15 cellular contexts compared by ENCODE assay signal in genomic region chr12:39605996-39606395, GRCh38. TPM values are rescaled to one million over a fixed set of nuclear protein-coding genes. Genes with fewer than 3 reads are reported as not detected.
A peak's percentile ranks its signal among the peaks of the same experiment; 100 is the strongest.
DNase-seq lines count a peak whose midpoint lies in the region; ATAC-seq and TF ChIP-seq lines count a peak whose summit lies in the region.
"Had no signal": no experiment of that assay in that cellular context is flagged by ENCODE, and none has a peak within 500 bp of the region (broad histone marks: within the 10 kb centered on the region; RNA-seq: fewer than 3 reads in every experiment).

No MANE protein-coding gene starts in this region.

- H4K8ac ChIP-seq in mesenchymal stem cell (ENCODE audit: low read length) = no peak overlapping the region

- no peak for ATAC-seq in upper lobe of left lung (ENCODE audit: low FRiP score in 2 of 2)
- ATAC-seq: activated T-cell treated with anti-CD3 and anti-CD28 coated beads, Interleukin-2, amount 50 U/mL, for 72 hours had no signal

- no peak overlapping the region for H4K91ac ChIP-seq in mesenchymal stem cell (ENCODE audit: low read length)

- no peak overlapping the region for H2BK5ac ChIP-seq in mesenchymal stem cell (ENCODE audit: low read depth, low read length, poor library complexity, severe bottlenecking)

- peaks cover 21% of the 10 kb centered on the region for H3K79me2 ChIP-seq in KMS-11 (ENCODE audit: insufficient read depth, low read depth)

- H4K20me1 ChIP-seq in KMS-11 (ENCODE audit: insufficient read depth) = no peaks in the 10 kb centered on the region

- TF ChIP-seq EP300 in upper lobe of left lung (IDR thresholded peaks at IDR 0.05) = no peak

- no peak overlapping the region for H3K4me3 ChIP-seq in KMS-11 (IDR thresholded peaks at IDR 0.05; ENCODE audit: insufficient read depth, low read depth, low read length)
- no peak overlapping the region for H3K4me3 ChIP-seq in brain microvascular endothelial cell (ENCODE audit: low read depth, low read length)
- no peak overlapping the region for H3K4me3 ChIP-seq in mesenchymal stem cell (ENCODE audit: insufficient read depth in 1 of 2, low read depth in 1 of 2, low read length in 2 of 2)
- H3K4me3 ChIP-seq in upper lobe of left lung = no peak overlapping the region
- H3K4me3 ChIP-seq: esophagus muscularis mucosa had no signal

- TF ChIP-seq POLR2A in upper lobe of left lung (IDR thresholded peaks at IDR 0.05) = no peak

- H3K27ac ChIP-seq in KMS-11 = no peak overlapping the region
- no peak overlapping the region for H3K27ac ChIP-seq in brain microvascular endothelial cell
- peak overlapping the region; percentile 76 for H3K27ac ChIP-seq in mesenchymal stem cell (ENCODE audit: low read length, poor library complexity, severe bottlenecking)
- no peak overlapping the region for H3K27ac ChIP-seq in upper lobe of left lung
- H3K27ac ChIP-seq: esophagus muscularis mucosa had no signal

- H3K18ac ChIP-seq in mesenchymal stem cell (ENCODE audit: low read depth in 1 of 2, low read length in 2 of 2) = no peak overlapping the region

- peaks cover 29% of the 10 kb centered on the region for H3K4me1 ChIP-seq in KMS-11 (ENCODE audit: low read depth, poor library complexity, severe bottlenecking)
- H3K4me1 ChIP-seq in mesenchymal stem cell (ENCODE audit: control insufficient read depth, insufficient read depth, low read depth, low read length) = no peaks in the 10 kb centered on the region
- H3K4me1 ChIP-seq in upper lobe of left lung = no peaks in the 10 kb centered on the region

- H3K4ac ChIP-seq in mesenchymal stem cell (ENCODE audit: low read depth in 1 of 2, low read length in 2 of 2) = no peak overlapping the region

- H3K4me2 ChIP-seq in KMS-11 = 0 out of 2 replicates have a peak overlapping the region, but pooled peaks have one; percentile 12
- no peak overlapping the region for H3K4me2 ChIP-seq in mesenchymal stem cell (ENCODE audit: low read length, poor library complexity, severe bottlenecking)

- H3K27me3 ChIP-seq in KMS-11 (ENCODE audit: insufficient read depth, low read depth) = no peaks in the 10 kb centered on the region
- no peaks in the 10 kb centered on the region for H3K27me3 ChIP-seq in brain microvascular endothelial cell (replicated peaks)
- no peaks in the 10 kb centered on the region for H3K27me3 ChIP-seq in mesenchymal stem cell (ENCODE audit: control insufficient read depth in 1 of 2, insufficient read depth in 1 of 2, low read length in 2 of 2)
- no peaks in the 10 kb centered on the region for H3K27me3 ChIP-seq in upper lobe of left lung
- H3K27me3 ChIP-seq: esophagus muscularis mucosa had no signal

- H3K14ac ChIP-seq in mesenchymal stem cell (ENCODE audit: low read length in 2 of 2) = no peak overlapping the region

- H2BK15ac ChIP-seq in mesenchymal stem cell (ENCODE audit: low read depth, poor library complexity, severe bottlenecking) = no peak overlapping the region

- H3K23ac ChIP-seq in mesenchymal stem cell (ENCODE audit: low read length in 2 of 2) = no peak overlapping the region

- WGBS in mesenchymal stem cell = 2% methylated on average over 3 of the region's 3 CpGs
- 37 to 38% methylated on average over 3 of the region's 3 CpGs for WGBS in upper lobe of left lung, 2 donors

- DNase-seq in COLO829 (ENCODE audit: low spot score) (peak; percentile 6), brain microvascular endothelial cell (peak; percentile 60), mesenchymal stem cell (peak; percentile 63), GOT3 (lab: John Stamatoyannopoulos, UW) (no peak), upper lobe of left lung (no peak), NCI-H69 (lab: John Stamatoyannopoulos, UW) (no peak), Ammon's horn (ENCODE audit: low spot score) (no peak)
- DNase-seq: activated T-cell treated with anti-CD3 and anti-CD28 coated beads, Interleukin-2, amount 50 U/mL, for 72 hours; CD4-positive, CD25-positive, alpha-beta regulatory T cell; central memory CD4-positive, alpha-beta T cell; KG1; stimulated activated CD4-positive, alpha-beta T cell treated with anti-CD3 and anti-CD28 coated beads, Interleukin-2, amount 100 ng/mL, for 48 hours; stimulated activated naive CD4-positive, alpha-beta T cell had no signal

- TF ChIP-seq CTCF in KMS-11 (conservative IDR thresholded peaks at IDR 0.05; ENCODE audit: low read depth, low read length) = no peak
- no peak for TF ChIP-seq CTCF in brain microvascular endothelial cell (IDR thresholded peaks at IDR 0.05; ENCODE audit: low read depth, low read length, missing control alignments)
- TF ChIP-seq CTCF in upper lobe of left lung (IDR thresholded peaks at IDR 0.05) = no peak

- in situ Hi-C loops in brain microvascular endothelial cell (cut with HindIII; ENCODE audit: low pct_ligation_motif_present, low sequenced_read_pairs) = no loop called here

- H3K79me1 ChIP-seq in mesenchymal stem cell (replicated peaks; ENCODE audit: low read length, poor library complexity, severe bottlenecking) = no peaks in the 10 kb centered on the region

- H3K9me3 ChIP-seq in mesenchymal stem cell (ENCODE audit: control insufficient read depth, low read length) = no peaks in the 10 kb centered on the region
- no peaks in the 10 kb centered on the region for H3K9me3 ChIP-seq in upper lobe of left lung
- H3K9me3 ChIP-seq: esophagus muscularis mucosa had no signal

- H2BK12ac ChIP-seq in mesenchymal stem cell (ENCODE audit: low read length in 2 of 2) = no peak overlapping the region

- H2AFZ ChIP-seq in KMS-11 (ENCODE audit: low read depth) (no peak overlapping the region), mesenchymal stem cell (ENCODE audit: low read depth, low read length) (no peak overlapping the region)

- H2BK120ac ChIP-seq in mesenchymal stem cell (ENCODE audit: low read depth, low read length) = no peak overlapping the region

- no peaks in the 10 kb centered on the region for H3K36me3 ChIP-seq in KMS-11 (ENCODE audit: insufficient read depth)
- no peaks in the 10 kb centered on the region for H3K36me3 ChIP-seq in brain microvascular endothelial cell (replicated peaks)
- H3K36me3 ChIP-seq in mesenchymal stem cell (ENCODE audit: control insufficient read depth in 1 of 2, insufficient read depth in 2 of 2, low read depth in 1 of 2, low read length in 2 of 2) = no peaks in the 10 kb centered on the region
- no peaks in the 10 kb centered on the region for H3K36me3 ChIP-seq in upper lobe of left lung
- H3K36me3 ChIP-seq: esophagus muscularis mucosa had no signal

- no peak overlapping the region for H3K9ac ChIP-seq in KMS-11
- no peak overlapping the region for H3K9ac ChIP-seq in mesenchymal stem cell (ENCODE audit: low read length)

- H2AK5ac ChIP-seq in mesenchymal stem cell (ENCODE audit: low read length, severe bottlenecking) = no peak overlapping the region

RNA-seq across cellular contexts. Expression of gene ABCD2, which starts 13.6 kb away (rescaled TPM):
- 0.19 TPM for polyA plus RNA-seq in mesenchymal stem cell (2013, experiment 1 of 2)
- polyA plus RNA-seq in mesenchymal stem cell (2013, experiment 2 of 2) = 0.26 TPM
- 1 to 10 TPM in 2 of 6 donors, under 1 TPM in 3, not detected in 1; 0.20 to 2.2 (median 0.47) TPM for total RNA-seq in upper lobe of left lung

Comparison
In these comparisons a context has a peak if more than half of its experiments do, and no peak if none do; other contexts are left out.
1. DNase-seq: peak in COLO829 (single experiment), brain microvascular endothelial cell (single experiment) and mesenchymal stem cell (single experiment); none in GOT3 (single experiment), upper lobe of left lung (0 of 2), NCI-H69 (single experiment) and Ammon's horn (single experiment).